ENCODE assay signal across 12 cellular contexts in the genomic region with DNA sequence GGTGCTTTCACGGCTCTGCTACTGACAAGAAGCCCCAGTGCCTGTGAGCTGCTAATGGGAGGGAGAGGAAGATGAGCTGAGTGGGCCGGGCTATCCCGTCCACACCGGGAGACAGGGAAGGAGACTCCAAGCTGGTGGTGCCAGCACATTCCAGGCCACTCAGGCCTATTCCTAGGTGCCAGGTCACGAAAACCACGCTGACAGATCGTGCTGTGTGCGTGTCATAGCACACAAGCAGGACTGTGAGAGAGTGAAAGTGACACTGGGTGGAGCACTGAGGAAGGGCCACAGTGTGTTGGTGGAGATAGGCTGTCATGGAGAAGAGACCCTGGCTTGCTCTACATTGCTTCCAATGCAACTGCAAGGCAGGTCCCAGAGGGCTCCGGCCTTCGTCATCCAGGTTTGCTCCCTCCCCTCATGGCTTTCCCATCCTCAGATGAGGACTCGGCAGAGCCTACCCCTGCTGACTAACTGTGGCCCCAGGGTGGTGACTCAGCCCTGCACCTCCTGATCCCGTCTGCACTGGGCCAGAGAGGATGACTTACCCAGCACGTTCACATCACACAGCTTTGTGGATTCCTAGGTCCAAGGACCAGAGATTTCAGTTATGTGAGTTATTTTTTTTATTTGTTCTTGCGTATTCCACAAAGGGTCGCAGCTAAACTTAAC.
DNase-seq lines count a peak whose midpoint lies in the region; ATAC-seq and TF ChIP-seq lines count a peak whose summit lies in the region.
"Had no signal": no experiment of that assay in that cellular context is flagged by ENCODE, and none has a peak within 500 bp of the region (broad histone marks: within the 10 kb centered on the region; RNA-seq: fewer than 3 reads in every experiment).

No MANE protein-coding gene starts in this region.

- H3K4me1 ChIP-seq in foreskin keratinocyte (peaks cover 12% of the 10 kb centered on the region), aorta (ENCODE audit: control insufficient read depth in 1 of 2, insufficient read depth in 2 of 2, low read length in 2 of 2) (no peaks in the 10 kb centered on the region)
- H3K4me1 ChIP-seq: tibial artery had no signal

- no peak for TF ChIP-seq CTCF in foreskin keratinocyte (conservative IDR thresholded peaks at IDR 0.05)

- H3K36me3 Mint-ChIP-seq in stimulated activated effector memory CD8-positive, alpha-beta T cell treated with anti-CD3 and anti-CD28 coated beads, Interleukin-12 subunit alpha, Interleukin-12 subunit beta, amount 100 ng/mL, for 72 hours: no peaks in the 10 kb centered on the region
- peaks cover 6% of the 10 kb centered on the region for H3K36me3 Mint-ChIP-seq in T-helper 17 cell (ENCODE audit: low read depth)

- H3K27me3 ChIP-seq in foreskin keratinocyte: no peaks in the 10 kb centered on the region
- no peaks in the 10 kb centered on the region for H3K27me3 ChIP-seq in aorta (ENCODE audit: control insufficient read depth in 1 of 2, insufficient read depth in 2 of 2, low read length in 1 of 2)
- H3K27me3 ChIP-seq: sigmoid colon, tibial artery had no signal

- peak overlapping the region; percentile 50 for H3K4me3 Mint-ChIP-seq in stimulated activated effector memory CD8-positive, alpha-beta T cell treated with anti-CD3 and anti-CD28 coated beads, Interleukin-12 subunit alpha, Interleukin-12 subunit beta, amount 100 ng/mL, for 72 hours
- no peak overlapping the region for H3K4me3 Mint-ChIP-seq in T-helper 17 cell

- H3K9me3 ChIP-seq in T-helper 17 cell (ENCODE audit: control insufficient read depth, low read length, poor library complexity, severe bottlenecking) (no peaks in the 10 kb centered on the region), aorta (ENCODE audit: control insufficient read depth, low read length) (no peaks in the 10 kb centered on the region)
- H3K9me3 ChIP-seq: sigmoid colon, tibial artery had no signal

- no peak overlapping the region for H3K4me3 ChIP-seq in aorta (ENCODE audit: low read length in 2 of 2)
- H3K4me3 ChIP-seq: sigmoid colon, tibial artery had no signal

- ATAC-seq in foreskin keratinocyte: peak; percentile 100
- ATAC-seq in stimulated activated effector memory CD8-positive, alpha-beta T cell treated with anti-CD3 and anti-CD28 coated beads, Interleukin-12 subunit alpha, Interleukin-12 subunit beta, amount 100 ng/mL, for 72 hours: peak; percentile 78
- no peak for ATAC-seq in HG03045 (IDR thresholded peaks at IDR 0.05; ENCODE audit: unreplicated experiment)
- no peak for ATAC-seq in T-helper 17 cell
- ATAC-seq in aorta (ENCODE audit: low FRiP score): no peak

- no peaks in the 10 kb centered on the region for H3K9me3 Mint-ChIP-seq in stimulated activated effector memory CD8-positive, alpha-beta T cell treated with anti-CD3 and anti-CD28 coated beads, Interleukin-12 subunit alpha, Interleukin-12 subunit beta, amount 100 ng/mL, for 72 hours

- no peak overlapping the region for H3K27ac Mint-ChIP-seq in stimulated activated effector memory CD8-positive, alpha-beta T cell treated with anti-CD3 and anti-CD28 coated beads, Interleukin-12 subunit alpha, Interleukin-12 subunit beta, amount 100 ng/mL, for 72 hours
- H3K27ac Mint-ChIP-seq in T-helper 17 cell: no peak overlapping the region

- peaks cover 47% of the 10 kb centered on the region for H3K27me3 Mint-ChIP-seq in T-helper 17 cell

- WGBS in aorta, 2 donors: 84 to 89% methylated on average over 15 of the region's 15 CpGs

- H3K36me3 ChIP-seq in aorta (ENCODE audit: control insufficient read depth in 1 of 2, insufficient read depth in 2 of 2, low read length in 1 of 2): peaks cover 2 to 3% of the 10 kb centered on the region in 2 donors

- DNase-seq in activated CD8-positive, alpha-beta memory T cell treated with anti-CD3 and anti-CD28 coated beads for 24 hours: peak; percentile 40
- no peak for DNase-seq in activated CD8-positive, alpha-beta memory T cell treated with anti-CD3 and anti-CD28 coated beads, Interleukin-2, amount 50 U/mL, for 4 hours
- DNase-seq in T1000 (lab: John Stamatoyannopoulos, UW) (peak; percentile 95), foreskin keratinocyte (peak; percentile 90 to 95), T-helper 17 cell (no peak), aorta (no peak)
- no peak for DNase-seq in stimulated activated effector memory CD8-positive, alpha-beta T cell treated with anti-CD3 and anti-CD28 coated beads, Interleukin-12 subunit alpha, Interleukin-12 subunit beta, amount 100 ng/mL, for 72 hours (ENCODE audit: low spot score in 2 of 2)
- DNase-seq: AML-193, NCI-H187, sigmoid colon, tibial artery had no signal

- H3K27ac ChIP-seq in foreskin keratinocyte: peak overlapping the region; percentile 1
- no peak overlapping the region for H3K27ac ChIP-seq in aorta (ENCODE audit: low read depth in 1 of 2, low read length in 2 of 2)
- H3K27ac ChIP-seq: sigmoid colon, tibial artery had no signal

- peaks cover 23% of the 10 kb centered on the region for H3K4me1 Mint-ChIP-seq in stimulated activated effector memory CD8-positive, alpha-beta T cell treated with anti-CD3 and anti-CD28 coated beads, Interleukin-12 subunit alpha, Interleukin-12 subunit beta, amount 100 ng/mL, for 72 hours
- H3K4me1 Mint-ChIP-seq in T-helper 17 cell: peaks cover 5% of the 10 kb centered on the region

- intact Hi-C loops in aorta (cut with DNase I): no loop called here

Comparison
In these comparisons a context has a peak if more than half of its experiments do, and no peak if none do; other contexts are left out.
1. DNase-seq: peak in activated CD8-positive, alpha-beta memory T cell treated with anti-CD3 and anti-CD28 coated beads for 24 hours (single experiment), T1000 (single experiment) and foreskin keratinocyte (2 of 2); none in activated CD8-positive, alpha-beta memory T cell treated with anti-CD3 and anti-CD28 coated beads, Interleukin-2, amount 50 U/mL, for 4 hours (single experiment), stimulated activated effector memory CD8-positive, alpha-beta T cell treated with anti-CD3 and anti-CD28 coated beads, Interleukin-12 subunit alpha, Interleukin-12 subunit beta, amount 100 ng/mL, for 72 hours (0 of 2), T-helper 17 cell (0 of 3) and aorta (0 of 2).
2. ATAC-seq: peak in foreskin keratinocyte (single experiment) and stimulated activated effector memory CD8-positive, alpha-beta T cell treated with anti-CD3 and anti-CD28 coated beads, Interleukin-12 subunit alpha, Interleukin-12 subunit beta, amount 100 ng/mL, for 72 hours (single experiment); none in HG03045 (single experiment), T-helper 17 cell (single experiment) and aorta (single experiment).